Comparison of ENCODE assay signal across 8 cellular contexts in genomic region chr12:56029666-56030293, GRCh38. TPM values are rescaled to one million over a fixed set of nuclear protein-coding genes. Genes with fewer than 3 reads are reported as not detected.
A peak's percentile ranks its signal among the peaks of the same experiment; 100 is the strongest.
DNase-seq lines count a peak whose midpoint lies in the region; ATAC-seq and TF ChIP-seq lines count a peak whose summit lies in the region.

No MANE protein-coding gene starts in this region.

- no peaks in the 10 kb centered on the region for H3K36me3 ChIP-seq in SJSA1
- no peaks in the 10 kb centered on the region for H3K36me3 ChIP-seq in brain microvascular endothelial cell (replicated peaks)
- peaks cover 18 to 27% of the 10 kb centered on the region in 2 donors for H3K36me3 ChIP-seq in thyroid gland

- TF ChIP-seq CTCF in brain microvascular endothelial cell (IDR thresholded peaks at IDR 0.05; ENCODE audit: low read depth, low read length, missing control alignments) (peak; percentile 88), thyroid gland (IDR thresholded peaks at IDR 0.05) (peak in 5 of 6 experiments; percentile 24 to 65 (median 61))

- H3K27ac ChIP-seq in SJSA1 (no peak overlapping the region), brain microvascular endothelial cell (no peak overlapping the region), thyroid gland (no peak overlapping the region)

- no peak for TF ChIP-seq POLR2A in thyroid gland (IDR thresholded peaks at IDR 0.05)

- ATAC-seq in left colon (peak; percentile 89), GM21360 (IDR thresholded peaks at IDR 0.05; ENCODE audit: unreplicated experiment) (no peak)

- H3K27me3 ChIP-seq in SJSA1 (replicated peaks) (no peaks in the 10 kb centered on the region), brain microvascular endothelial cell (replicated peaks) (no peaks in the 10 kb centered on the region), thyroid gland (no peaks in the 10 kb centered on the region)

- intact Hi-C loops in left colon (cut with DNase I, micrococcal nuclease) (no loop called here), thyroid gland (cut with DNase I) (loop anchor here (5.0 kb wide), 1 partner anchor 37 kb away; no protein-coding TSS in a partner anchor)

- peak; percentile 23 to 69 for DNase-seq in NCI-H526 (lab: John Stamatoyannopoulos, UW)
- no peak for DNase-seq in NCI-H526 treated with DMSO at 0.1 percent for 48 hours (lab: John Stamatoyannopoulos, UW)
- DNase-seq in HuH-7 (ENCODE audit: low spot score): peak; percentile 90
- DNase-seq in SJSA1 (ENCODE audit: low read depth in 1 of 2, low spot score in 2 of 2): peak; percentile 18 to 55
- DNase-seq in brain microvascular endothelial cell: peak; percentile 43
- DNase-seq in left colon: peak in 1 of 2 donors; percentile 56
- peak; percentile 48 to 60 for DNase-seq in thyroid gland

- in situ Hi-C loops in brain microvascular endothelial cell (cut with HindIII; ENCODE audit: low pct_ligation_motif_present, low sequenced_read_pairs): no loop called here

- 80 to 89% methylated on average over 6 of the region's 6 CpGs for WGBS in thyroid gland, 2 donors

- no peaks in the 10 kb centered on the region for H3K4me1 ChIP-seq in SJSA1 (replicated peaks)
- no peaks in the 10 kb centered on the region for H3K4me1 ChIP-seq in thyroid gland

- H3K9me3 ChIP-seq in SJSA1 (replicated peaks) (no peaks in the 10 kb centered on the region), thyroid gland (no peaks in the 10 kb centered on the region)

- H3K4me3 ChIP-seq in SJSA1: no peak overlapping the region
- no peak overlapping the region for H3K4me3 ChIP-seq in brain microvascular endothelial cell (ENCODE audit: low read depth, low read length)
- H3K4me3 ChIP-seq in thyroid gland (replicated peaks in 1 of 3): no peak overlapping the region

RNA-seq across cellular contexts. Expression of gene IKZF4, which starts 8.9 kb away (rescaled TPM):
- total RNA-seq in SJSA1 (2014; rRNA removed; shearing (Covaris generic)): 0.34 and 1.1 TPM in 2 replicates
- 1 to 10 TPM; 3.9 to 5.0 TPM for total RNA-seq in left colon
- 10 to 100 TPM in 2 of 4 donors, 1 to 10 TPM in 2; 4.2 to 10.9 (median 9.4) TPM for total RNA-seq in thyroid gland

RNA-seq across cellular contexts. Expression of gene RPS26, which starts 11.9 kb away (rescaled TPM):
- 622 and 1,406 TPM in 2 replicates for total RNA-seq in SJSA1 (2014; rRNA removed; shearing (Covaris generic))
- 10 to 100 TPM; 54.5 to 73.9 TPM for total RNA-seq in left colon
- total RNA-seq in thyroid gland: 1,000 to 10,000 TPM in 1 of 4 donors, 100 to 1,000 TPM in 2, 10 to 100 TPM in 1; 81.4 to 1,193 (median 632) TPM

RNA-seq across cellular contexts. Expression of gene SUOX, which starts 32.7 kb away (rescaled TPM):
- 11.8 and 15.8 TPM in 2 replicates for total RNA-seq in SJSA1 (2014; rRNA removed; shearing (Covaris generic))
- total RNA-seq in left colon (10 to 100 TPM; 24.1 to 24.4 TPM), thyroid gland (10 to 100 TPM; 18.7 to 36.8 (median 36.2) TPM)

RNA-seq across cellular contexts. Expression of gene ERBB3, which starts 50.2 kb away (rescaled TPM):
- not detected in 2 replicates for total RNA-seq in SJSA1 (2014; rRNA removed; shearing (Covaris generic))
- total RNA-seq in left colon (100 to 1,000 TPM; 188 to 261 TPM), thyroid gland (10 to 100 TPM; 14.7 to 30.0 (median 20.4) TPM)

RNA-seq across cellular contexts. Expression of gene RAB5B, which starts 55.9 kb away (rescaled TPM):
- total RNA-seq in SJSA1 (2014; rRNA removed; shearing (Covaris generic)): 17.4 and 33.0 TPM in 2 replicates
- total RNA-seq in left colon (100 to 1,000 TPM; 149 to 169 TPM), thyroid gland (100 to 1,000 TPM; 104 to 119 (median 107) TPM)
